In the genomic region with DNA sequence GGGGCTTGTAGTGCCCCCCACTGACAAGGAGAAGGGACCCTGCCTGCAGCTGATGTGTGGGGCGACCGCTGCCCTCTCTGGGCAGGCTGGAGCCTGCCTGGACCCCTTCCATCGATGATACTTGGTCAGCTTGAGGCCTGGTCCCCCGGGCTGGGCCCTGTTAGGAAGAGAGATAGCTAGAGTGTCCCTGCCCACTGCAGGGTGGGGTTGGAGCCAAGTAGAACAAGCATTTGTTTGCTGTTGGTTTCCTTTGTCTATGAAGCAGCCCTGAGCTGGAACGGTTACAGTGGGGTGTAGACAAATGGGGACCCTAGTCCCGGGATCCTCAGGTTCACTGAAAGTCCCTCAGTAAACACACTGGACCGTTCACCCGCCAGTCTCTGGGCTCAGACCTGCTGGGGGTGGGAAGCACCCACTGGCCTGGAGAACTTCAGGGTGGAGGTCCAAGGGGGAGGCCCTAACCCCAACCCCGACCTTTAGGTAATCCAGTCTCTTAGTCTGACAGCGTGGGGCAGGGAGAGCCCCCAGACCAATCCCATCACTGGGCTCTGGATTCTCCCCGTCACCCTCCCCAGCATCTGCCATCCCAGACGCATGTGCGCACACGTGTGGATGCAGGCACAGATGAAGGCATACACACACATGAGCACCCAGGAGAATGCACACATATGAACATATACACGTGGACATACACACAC, we compare ENCODE assay signal across 18 cellular contexts.
DNase-seq lines count a peak whose midpoint lies in the region; ATAC-seq and TF ChIP-seq lines count a peak whose summit lies in the region.
"Had no signal": no experiment of that assay in that cellular context is flagged by ENCODE, and none has a peak within 500 bp of the region (broad histone marks: within the 10 kb centered on the region; RNA-seq: fewer than 3 reads in every experiment).

No MANE protein-coding gene starts in this region.

- no peak for TF ChIP-seq POLR2A in heart left ventricle (IDR thresholded peaks at IDR 0.05)
- TF ChIP-seq POLR2A in esophagus muscularis mucosa (IDR thresholded peaks at IDR 0.05; ENCODE audit: low read depth), result no peak
- no peak for TF ChIP-seq POLR2A in thyroid gland (IDR thresholded peaks at IDR 0.05)
- no peak for TF ChIP-seq POLR2A in transverse colon (IDR thresholded peaks at IDR 0.05)

- WGBS in heart left ventricle, 4 donors, result 84 to 91% (median 86%) methylated on average over 13 to 15 of the region's 15 CpGs
- 96% methylated on average over 11 of the region's 15 CpGs for WGBS in esophagus muscularis mucosa
- 88 to 93% methylated on average over 12 to 15 of the region's 15 CpGs for WGBS in thyroid gland, 2 donors
- 88% methylated on average over 15 of the region's 15 CpGs; no CpG with 5 or more reads in 1 of the 2 donors for WGBS in transverse colon (ENCODE audit: low coverage in 1 of 2), 2 donors

- H3K36me3 ChIP-seq in heart left ventricle (no peaks in the 10 kb centered on the region), esophagus muscularis mucosa (no peaks in the 10 kb centered on the region), thyroid gland (no peaks in the 10 kb centered on the region), transverse colon (no peaks in the 10 kb centered on the region)
- H3K36me3 ChIP-seq: BLaER1, HAP-1 had no signal

- H3K4me1 ChIP-seq in heart left ventricle, result no peaks in the 10 kb centered on the region
- H3K4me1 ChIP-seq in esophagus muscularis mucosa, result no peaks in the 10 kb centered on the region
- H3K4me1 ChIP-seq in thyroid gland, result no peaks in the 10 kb centered on the region
- peaks cover 0 to 5% (median 0%) of the 10 kb centered on the region in 4 donors for H3K4me1 ChIP-seq in transverse colon
- H3K4me1 ChIP-seq: BLaER1, HAP-1 had no signal

- no peak for ATAC-seq in heart left ventricle
- ATAC-seq in sciatic nerve, result no peak
- ATAC-seq: GM12878 had no signal

- TF ChIP-seq CTCF in heart left ventricle (IDR thresholded peaks at IDR 0.05) (no peak), esophagus muscularis mucosa (IDR thresholded peaks at IDR 0.05) (no peak), thyroid gland (IDR thresholded peaks at IDR 0.05) (no peak), transverse colon (IDR thresholded peaks at IDR 0.05) (no peak)

- no peaks in the 10 kb centered on the region for H3K27me3 ChIP-seq in heart left ventricle
- peaks cover 0 to 35% (median 0%) of the 10 kb centered on the region in 4 donors for H3K27me3 ChIP-seq in esophagus muscularis mucosa
- no peaks in the 10 kb centered on the region for H3K27me3 ChIP-seq in thyroid gland
- no peaks in the 10 kb centered on the region for H3K27me3 ChIP-seq in transverse colon
- H3K27me3 ChIP-seq: BLaER1 had no signal

- H3K9me3 ChIP-seq in heart left ventricle (no peaks in the 10 kb centered on the region), esophagus muscularis mucosa (no peaks in the 10 kb centered on the region), thyroid gland (no peaks in the 10 kb centered on the region), transverse colon (no peaks in the 10 kb centered on the region)
- H3K9me3 ChIP-seq: BLaER1 had no signal

- H3K4me3 ChIP-seq in heart left ventricle (no peak overlapping the region), esophagus muscularis mucosa (no peak overlapping the region), thyroid gland (replicated peaks in 1 of 3) (no peak overlapping the region), transverse colon (no peak overlapping the region)
- H3K4me3 ChIP-seq: BLaER1, GM12878, HAP-1 had no signal

- in situ Hi-C loops in transverse colon (cut with MboI; ENCODE audit: low pct_ligation_motif_present in 1 of 4, low pct_unique_long_range_greater_than_20kb in 1 of 4, low sequenced_read_pairs in 3 of 4), result no loop called here

- H3K27ac ChIP-seq in heart left ventricle (no peak overlapping the region), esophagus muscularis mucosa (replicated peaks in 1 of 4) (no peak overlapping the region), thyroid gland (no peak overlapping the region), transverse colon (no peak overlapping the region)
- H3K27ac ChIP-seq: 22Rv1, BLaER1, HL-60 had no signal

- intact Hi-C loops in cardiac septum (cut with DNase I) (no loop called here), heart left ventricle (cut with DNase I) (no loop called here), esophagus muscularis mucosa (cut with DNase I) (no loop called here), sciatic nerve (cut with DNase I) (no loop called here), thyroid gland (cut with DNase I) (no loop called here), transverse colon (cut with DNase I; ENCODE audit: low total_unique reads) (no loop called here)

- TF ChIP-seq EP300 in esophagus muscularis mucosa (IDR thresholded peaks at IDR 0.05), result no peak
- TF ChIP-seq EP300 in transverse colon (IDR thresholded peaks at IDR 0.05; ENCODE audit: low read depth), result no peak

- peak; percentile 65 for DNase-seq in cardiac septum (ENCODE audit: low spot score)
- DNase-seq in heart left ventricle, result no peak
- DNase-seq in esophagus muscularis mucosa (ENCODE audit: extremely low spot score), result peak; percentile 88
- peak; percentile 22 for DNase-seq in sciatic nerve (ENCODE audit: low spot score)
- no peak for DNase-seq in 8988T
- no peak for DNase-seq in thyroid gland
- no peak for DNase-seq in transverse colon
- DNase-seq: Calu3; CD4-positive, alpha-beta memory T cell; DMS 273 treated with DMSO at 0.1 percent for 48 hours; DMS53; DND-41; EL had no signal

Comparison
In these comparisons a context has a peak if more than half of its experiments do, and no peak if none do; other contexts are left out.
1. DNase-seq: peak in cardiac septum (single experiment), esophagus muscularis mucosa (single experiment) and sciatic nerve (single experiment); none in heart left ventricle (0 of 5), 8988T (single experiment), thyroid gland (0 of 2) and transverse colon (single experiment).